ENCODE assay signal across 13 cellular contexts in genomic region chr12:110373025-110373876, GRCh38. TPM values are rescaled to one million over a fixed set of nuclear protein-coding genes. Genes with fewer than 3 reads are reported as not detected.
A peak's percentile ranks its signal among the peaks of the same experiment; 100 is the strongest.
DNase-seq lines count a peak whose midpoint lies in the region; ATAC-seq, FAIRE-seq and TF ChIP-seq lines count a peak whose summit lies in the region.
"Had no signal": no experiment of that assay in that cellular context is flagged by ENCODE, and none has a peak within 500 bp of the region (broad histone marks: within the 10 kb centered on the region; RNA-seq: fewer than 3 reads in every experiment).

No MANE protein-coding gene starts in this region.

- no peaks in the 10 kb centered on the region for H3K9me3 Mint-ChIP-seq in mesothelial cell of epicardium
- H3K9me3 Mint-ChIP-seq: activated naive CD8-positive, alpha-beta T cell treated with anti-CD3 and anti-CD28 coated beads, Interleukin-2, amount 10 ng/mL, durations not matched to agents 7 days and 5 days had no signal

- H3K9me3 ChIP-seq in thoracic aorta: no peaks in the 10 kb centered on the region

- peaks cover 37 to 64% of the 10 kb centered on the region in 2 donors for H3K4me1 ChIP-seq in thoracic aorta (ENCODE audit: control insufficient read depth in 1 of 2, low read depth in 2 of 2)
- H3K4me1 ChIP-seq: parathyroid adenoma had no signal

- peaks cover 18% of the 10 kb centered on the region for H3K36me3 ChIP-seq in thoracic aorta

- FAIRE-seq in GM19239 (lab: Jason Lieb, UNC): no peak

- H3K4me1 Mint-ChIP-seq in mesothelial cell of epicardium: no peaks in the 10 kb centered on the region

- H3K27ac ChIP-seq in coronary artery (peak overlapping the region; percentile 61 to 72), thoracic aorta (peak overlapping the region; percentile 73 to 85)
- H3K27ac ChIP-seq: parathyroid adenoma had no signal

- H3K27me3 Mint-ChIP-seq in mesothelial cell of epicardium (ENCODE audit: low read depth): no peaks in the 10 kb centered on the region
- H3K27me3 Mint-ChIP-seq: activated naive CD8-positive, alpha-beta T cell treated with anti-CD3 and anti-CD28 coated beads, Interleukin-2, amount 10 ng/mL, durations not matched to agents 7 days and 5 days had no signal

- H3K4me3 ChIP-seq in coronary artery: no peak overlapping the region
- no peak overlapping the region for H3K4me3 ChIP-seq in thoracic aorta
- H3K4me3 ChIP-seq: lung had no signal

- H3K4me3 Mint-ChIP-seq in mesothelial cell of epicardium: no peak overlapping the region
- H3K4me3 Mint-ChIP-seq: activated naive CD8-positive, alpha-beta T cell treated with anti-CD3 and anti-CD28 coated beads, Interleukin-2, amount 10 ng/mL, durations not matched to agents 7 days and 5 days had no signal

- no peak for TF ChIP-seq CTCF in coronary artery (IDR thresholded peaks at IDR 0.05)
- TF ChIP-seq CTCF in mesothelial cell of epicardium (IDR thresholded peaks at IDR 0.05; ENCODE audit: unreplicated experiment): no peak
- no peak for TF ChIP-seq CTCF in thoracic aorta (IDR thresholded peaks at IDR 0.05)

- H3K36me3 Mint-ChIP-seq in mesothelial cell of epicardium: peaks cover 25% of the 10 kb centered on the region

- ATAC-seq in thoracic aorta (ENCODE audit: insufficient number of reproducible peaks, low FRiP score, low read depth) (no peak), GM21825 (IDR thresholded peaks at IDR 0.05; ENCODE audit: unreplicated experiment) (no peak), GM21447 (IDR thresholded peaks at IDR 0.05; ENCODE audit: unreplicated experiment) (no peak)

- H3K27ac Mint-ChIP-seq in mesothelial cell of epicardium: peak overlapping the region; percentile 12
- H3K27ac Mint-ChIP-seq: activated naive CD8-positive, alpha-beta T cell treated with anti-CD3 and anti-CD28 coated beads, Interleukin-2, amount 10 ng/mL, durations not matched to agents 7 days and 5 days had no signal

- peak; percentile 27 for DNase-seq in NCI-H1694 (lab: John Stamatoyannopoulos, UW)
- DNase-seq in coronary artery (ENCODE audit: low spot score): no peak
- no peak for DNase-seq in mesothelial cell of epicardium (ENCODE audit: low spot score in 2 of 2, unreplicated experiment in 2 of 2)
- no peak for DNase-seq in thoracic aorta (ENCODE audit: low spot score)
- DNase-seq in NCI-H2107 treated with DMSO at 0.1 percent for 48 hours (lab: John Stamatoyannopoulos, UW; ENCODE audit: unreplicated experiment): no peak
- DNase-seq in GM19239 (ENCODE audit: insufficient read length, low spot score): no peak
- DNase-seq: activated CD8-positive, alpha-beta memory T cell treated with anti-CD3 and anti-CD28 coated beads, Interleukin-2, amount 50 U/mL, for 4 hours; activated naive CD8-positive, alpha-beta T cell treated with anti-CD3 and anti-CD28 coated beads, Interleukin-2, amount 10 ng/mL, durations not matched to agents 7 days and 5 days; SIG-M5 had no signal

- no peaks in the 10 kb centered on the region for H3K27me3 ChIP-seq in thoracic aorta (replicated peaks; ENCODE audit: insufficient read depth)

RNA-seq across cellular contexts. Expression of gene ANAPC7, which starts 30.3 kb away (rescaled TPM):
- total RNA-seq in mesothelial cell of epicardium: 62.8 to 66.6 TPM (median 66.0 TPM) in 3 replicates
- 10 to 100 TPM; 41.0 to 66.9 TPM for total RNA-seq in thoracic aorta
